ENCODE assay signal across 1 cellular context in genomic region chr1:16076003-16076870, GRCh38.
TF ChIP-seq lines count a peak whose summit lies in the region.

No MANE protein-coding gene starts in this region.

TF ChIP-seq in K562, 482 proteins besides CTCF, POLR2A, EP300 and RAD21 (continued from another document and continues in another):
- TF ChIP-seq CHD7 (IDR thresholded peaks at IDR 0.05; ENCODE audit: low read depth, low read length) (no peak), DIDO1 (tag; IDR thresholded peaks at IDR 0.05; ENCODE audit: low read depth) (no peak), ZNF444 (CRISPR knock-in tag; IDR thresholded peaks at IDR 0.05) (no peak), ATF4 (CRISPR knock-in tag; IDR thresholded peaks at IDR 0.05) (no peak), TEAD2 (tag; IDR thresholded peaks at IDR 0.05) (no peak), KDM5B (IDR thresholded peaks at IDR 0.05; ENCODE audit: insufficient replicate concordance, low read depth, low read length) (peak; percentile 46), MED1 (CRISPR knock-in tag; IDR thresholded peaks at IDR 0.05; ENCODE audit: borderline replicate concordance) (no peak), BCL6 (CRISPR knock-in tag; IDR thresholded peaks at IDR 0.05) (no peak), POU5F1 (IDR thresholded peaks at IDR 0.05; ENCODE audit: borderline replicate concordance, low read depth, low read length, partially characterized antibody) (no peak), NFE2 (IDR thresholded peaks at IDR 0.05; ENCODE audit: low read depth) (peak; percentile 70; the same call in 1 of the 2 replicates), ZNF140 (CRISPR knock-in tag; IDR thresholded peaks at IDR 0.05) (no peak), RB1 (IDR thresholded peaks at IDR 0.05; ENCODE audit: low read depth) (no peak), THRAP3 (IDR thresholded peaks at IDR 0.05; ENCODE audit: borderline replicate concordance) (no peak), KLF16 (IDR thresholded peaks at IDR 0.05) (no peak), ILF3 (IDR thresholded peaks at IDR 0.05; ENCODE audit: borderline replicate concordance) (no peak), E4F1 (CRISPR knock-in tag; IDR thresholded peaks at IDR 0.05; ENCODE audit: borderline replicate concordance) (no peak), ZKSCAN1 (IDR thresholded peaks at IDR 0.05; ENCODE audit: low read depth, low read length) (no peak), RBM17 (IDR thresholded peaks at IDR 0.05; ENCODE audit: borderline replicate concordance, low read depth, low read length) (no peak), CBX8 (IDR thresholded peaks at IDR 0.05; ENCODE audit: borderline replicate concordance, extremely low read depth, low read depth, low read length, poor library complexity, severe bottlenecking) (no peak), ZNF232 (CRISPR knock-in tag; IDR thresholded peaks at IDR 0.05) (peak; percentile 59; the same call in 1 of the 2 replicates), JUND (IDR thresholded peaks at IDR 0.05; ENCODE audit: borderline replicate concordance, low read depth, low read length) (peak; percentile 92), JUND (tag; IDR thresholded peaks at IDR 0.05; ENCODE audit: borderline replicate concordance, low read depth, low read length) (peak; percentile 77; the same call in 2 of the 3 replicates), ETS2 (tag; IDR thresholded peaks at IDR 0.05; ENCODE audit: borderline replicate concordance, poor library complexity, severe bottlenecking) (no peak), CREBBP (IDR thresholded peaks at IDR 0.05; ENCODE audit: low read depth, low read length) (no peak), ZNF384 (IDR thresholded peaks at IDR 0.05; ENCODE audit: low read depth, low read length) (no peak), STAG1 (CRISPR knock-in tag; IDR thresholded peaks at IDR 0.05; ENCODE audit: borderline replicate concordance) (0 out of 2 replicates have a peak, but pooled peaks have one; percentile 4), GMEB1 (CRISPR knock-in tag; IDR thresholded peaks at IDR 0.05) (no peak), THRA (IDR thresholded peaks at IDR 0.05) (no peak), ATF2 (CRISPR knock-in tag; IDR thresholded peaks at IDR 0.05) (no peak), THAP12 (CRISPR knock-in tag; IDR thresholded peaks at IDR 0.05) (no peak), FOSL1 (tag; conservative IDR thresholded peaks at IDR 0.05) (peak; percentile 97), ZFP36 (IDR thresholded peaks at IDR 0.05; ENCODE audit: low read depth, low read length, partially characterized antibody) (peak; percentile 57), MEF2D (tag; conservative IDR thresholded peaks at IDR 0.05; ENCODE audit: low read depth) (no peak), MIER1 (IDR thresholded peaks at IDR 0.05; ENCODE audit: low read depth) (no peak), TAF7 (tag; IDR thresholded peaks at IDR 0.05) (no peak), MTA3 (IDR thresholded peaks at IDR 0.05; ENCODE audit: borderline replicate concordance) (peak; percentile 88; the same call in 1 of the 2 replicates), ZNF24 (IDR thresholded peaks at IDR 0.05) (no peak), FOXA1 (IDR thresholded peaks at IDR 0.05; ENCODE audit: borderline replicate concordance) (no peak), ETS1 (conservative IDR thresholded peaks at IDR 0.05; ENCODE audit: control insufficient read depth, low read depth, low read length) (0 out of 2 replicates have a peak, but pooled peaks have one; percentile 41)
